8 cellular contexts compared by ENCODE assay signal in the genomic region with DNA sequence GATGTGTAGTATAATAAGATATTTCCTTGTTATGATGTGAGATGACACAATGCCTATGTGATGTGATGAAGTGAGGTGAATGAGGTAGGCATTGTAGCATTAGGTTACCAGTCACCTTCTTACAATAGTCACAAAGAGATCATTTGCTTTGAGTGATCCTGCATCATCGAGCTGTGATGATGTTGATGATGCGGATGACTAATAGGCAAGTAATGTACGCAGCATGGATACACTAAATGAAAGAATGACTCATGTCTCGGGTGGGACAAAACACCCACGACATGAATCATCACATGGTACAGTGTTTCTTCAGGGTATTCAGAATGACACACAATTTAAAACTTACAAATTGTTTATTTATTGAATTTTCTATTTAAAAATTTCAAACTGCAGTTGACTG.
DNase-seq lines count a peak whose midpoint lies in the region; ATAC-seq and TF ChIP-seq lines count a peak whose summit lies in the region.

No MANE protein-coding gene starts in this region.

- H3K4me3 ChIP-seq in brain microvascular endothelial cell (ENCODE audit: low read depth, low read length) (peak overlapping the region; percentile 6), mesodermal cell (ENCODE audit: extremely low read depth, insufficient read depth, low read length, poor library complexity, severe bottlenecking) (no peak overlapping the region), aorta (ENCODE audit: low read length in 2 of 2) (no peak overlapping the region)

- peak; percentile 68 for DNase-seq in activated naive CD4-positive, alpha-beta T cell treated with Interleukin-2 at 50 U/mL for 16 hours
- no peak for DNase-seq in activated naive CD4-positive, alpha-beta T cell (lab: John Stamatoyannopoulos, UW)
- peak; percentile 99 for DNase-seq in RKO (ENCODE audit: low spot score)
- DNase-seq in brain microvascular endothelial cell: peak; percentile 100
- no peak for DNase-seq in aorta
- DNase-seq in NCI-H1930 (lab: John Stamatoyannopoulos, UW): no peak

- H3K9me3 ChIP-seq in mesodermal cell (ENCODE audit: control insufficient read depth, low read length) (no peaks in the 10 kb centered on the region), aorta (ENCODE audit: control insufficient read depth, low read length) (no peaks in the 10 kb centered on the region)

- peak; percentile 54 for ATAC-seq in aorta (ENCODE audit: low FRiP score)
- ATAC-seq in GM19035 (IDR thresholded peaks at IDR 0.05; ENCODE audit: unreplicated experiment): no peak

- intact Hi-C loops in aorta (cut with DNase I): no loop called here

- peak overlapping the region; percentile 79 for H3K27ac ChIP-seq in brain microvascular endothelial cell
- H3K27ac ChIP-seq in mesodermal cell (ENCODE audit: low read depth, low read length, severe bottlenecking): peak overlapping the region; percentile 75
- H3K27ac ChIP-seq in aorta (ENCODE audit: low read depth in 1 of 2, low read length in 2 of 2): no peak overlapping the region

- no peak for TF ChIP-seq CTCF in brain microvascular endothelial cell (IDR thresholded peaks at IDR 0.05; ENCODE audit: low read depth, low read length, missing control alignments)

- in situ Hi-C loops in brain microvascular endothelial cell (cut with HindIII; ENCODE audit: low pct_ligation_motif_present, low sequenced_read_pairs): no loop called here

- H3K36me3 ChIP-seq in brain microvascular endothelial cell (replicated peaks): no peaks in the 10 kb centered on the region
- H3K36me3 ChIP-seq in mesodermal cell (ENCODE audit: control insufficient read depth, insufficient read depth, low read length): no peaks in the 10 kb centered on the region
- no peaks in the 10 kb centered on the region for H3K36me3 ChIP-seq in aorta (ENCODE audit: control insufficient read depth in 1 of 2, insufficient read depth in 2 of 2, low read length in 1 of 2)

- H3K4me1 ChIP-seq in mesodermal cell (ENCODE audit: control insufficient read depth, insufficient read depth, low read length, poor library complexity, severe bottlenecking) (no peaks in the 10 kb centered on the region), aorta (ENCODE audit: control insufficient read depth in 1 of 2, insufficient read depth in 2 of 2, low read length in 2 of 2) (peaks cover 0 to 2% of the 10 kb centered on the region in 2 donors)

- WGBS in mesodermal cell (ENCODE audit: insufficient coverage in 2 of 2), 2 experiments: 70% methylated on average over 2 of the region's 5 CpGs; no CpG with 5 or more reads in 1 of the 2 experiments
- WGBS in aorta, 2 donors: 39 to 51% methylated on average over 5 of the region's 5 CpGs

- H3K27me3 ChIP-seq in brain microvascular endothelial cell (replicated peaks) (no peaks in the 10 kb centered on the region), aorta (ENCODE audit: control insufficient read depth in 1 of 2, insufficient read depth in 2 of 2, low read length in 1 of 2) (no peaks in the 10 kb centered on the region)

Comparison
In these comparisons a context has a peak if more than half of its experiments do, and no peak if none do; other contexts are left out.
1. DNase-seq: peak in activated naive CD4-positive, alpha-beta T cell treated with Interleukin-2 at 50 U/mL for 16 hours (single experiment), RKO (single experiment) and brain microvascular endothelial cell (single experiment); none in activated naive CD4-positive, alpha-beta T cell (0 of 4), aorta (0 of 2) and NCI-H1930 (0 of 2).
2. H3K27ac ChIP-seq: peak in brain microvascular endothelial cell (single experiment) and mesodermal cell (single experiment); none in aorta (0 of 2).